ENCODE assay signal across 1 cellular context in genomic region chr3:113339616-113340244, GRCh38.
TF ChIP-seq lines count a peak whose summit lies in the region.

No MANE protein-coding gene starts in this region.

TF ChIP-seq in GM12878, 131 proteins besides CTCF, POLR2A, EP300 and RAD21 (continued from another document):
- TF ChIP-seq, protein P1, sequence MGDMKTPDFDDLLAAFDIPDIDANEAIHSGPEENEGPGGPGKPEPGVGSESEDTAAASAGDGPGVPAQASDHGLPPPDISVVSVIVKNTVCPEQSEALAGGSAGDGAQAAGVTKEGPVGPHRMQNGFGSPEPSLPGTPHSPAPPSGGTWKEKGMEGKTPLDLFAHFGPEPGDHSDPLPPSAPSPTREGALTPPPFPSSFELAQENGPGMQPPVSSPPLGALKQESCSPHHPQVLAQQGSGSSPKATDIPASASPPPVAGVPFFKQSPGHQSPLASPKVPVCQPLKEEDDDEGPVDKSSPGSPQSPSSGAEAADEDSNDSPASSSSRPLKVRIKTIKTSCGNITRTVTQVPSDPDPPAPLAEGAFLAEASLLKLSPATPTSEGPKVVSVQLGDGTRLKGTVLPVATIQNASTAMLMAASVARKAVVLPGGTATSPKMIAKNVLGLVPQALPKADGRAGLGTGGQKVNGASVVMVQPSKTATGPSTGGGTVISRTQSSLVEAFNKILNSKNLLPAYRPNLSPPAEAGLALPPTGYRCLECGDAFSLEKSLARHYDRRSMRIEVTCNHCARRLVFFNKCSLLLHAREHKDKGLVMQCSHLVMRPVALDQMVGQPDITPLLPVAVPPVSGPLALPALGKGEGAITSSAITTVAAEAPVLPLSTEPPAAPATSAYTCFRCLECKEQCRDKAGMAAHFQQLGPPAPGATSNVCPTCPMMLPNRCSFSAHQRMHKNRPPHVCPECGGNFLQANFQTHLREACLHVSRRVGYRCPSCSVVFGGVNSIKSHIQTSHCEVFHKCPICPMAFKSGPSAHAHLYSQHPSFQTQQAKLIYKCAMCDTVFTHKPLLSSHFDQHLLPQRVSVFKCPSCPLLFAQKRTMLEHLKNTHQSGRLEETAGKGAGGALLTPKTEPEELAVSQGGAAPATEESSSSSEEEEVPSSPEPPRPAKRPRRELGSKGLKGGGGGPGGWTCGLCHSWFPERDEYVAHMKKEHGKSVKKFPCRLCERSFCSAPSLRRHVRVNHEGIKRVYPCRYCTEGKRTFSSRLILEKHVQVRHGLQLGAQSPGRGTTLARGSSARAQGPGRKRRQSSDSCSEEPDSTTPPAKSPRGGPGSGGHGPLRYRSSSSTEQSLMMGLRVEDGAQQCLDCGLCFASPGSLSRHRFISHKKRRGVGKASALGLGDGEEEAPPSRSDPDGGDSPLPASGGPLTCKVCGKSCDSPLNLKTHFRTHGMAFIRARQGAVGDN (IDR thresholded peaks at IDR 0.05): no peak
- TF ChIP-seq, protein P2, sequence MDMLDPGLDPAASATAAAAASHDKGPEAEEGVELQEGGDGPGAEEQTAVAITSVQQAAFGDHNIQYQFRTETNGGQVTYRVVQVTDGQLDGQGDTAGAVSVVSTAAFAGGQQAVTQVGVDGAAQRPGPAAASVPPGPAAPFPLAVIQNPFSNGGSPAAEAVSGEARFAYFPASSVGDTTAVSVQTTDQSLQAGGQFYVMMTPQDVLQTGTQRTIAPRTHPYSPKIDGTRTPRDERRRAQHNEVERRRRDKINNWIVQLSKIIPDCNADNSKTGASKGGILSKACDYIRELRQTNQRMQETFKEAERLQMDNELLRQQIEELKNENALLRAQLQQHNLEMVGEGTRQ (IDR thresholded peaks at IDR 0.05; ENCODE audit: borderline replicate concordance, low read depth, low read length): no peak
- TF ChIP-seq, protein P3, sequence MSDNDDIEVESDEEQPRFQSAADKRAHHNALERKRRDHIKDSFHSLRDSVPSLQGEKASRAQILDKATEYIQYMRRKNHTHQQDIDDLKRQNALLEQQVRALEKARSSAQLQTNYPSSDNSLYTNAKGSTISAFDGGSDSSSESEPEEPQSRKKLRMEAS (IDR thresholded peaks at IDR 0.05; ENCODE audit: low read depth, low read length): no peak
- TF ChIP-seq SMAD5 (IDR thresholded peaks at IDR 0.05; ENCODE audit: low read depth): no peak
TF ChIP-seq in GM12878: peak in this region for 0.
